In genomic region chr20:6231551-6231950, GRCh38 we compare ENCODE assay signal across 22 cellular contexts.
DNase-seq lines count a peak whose midpoint lies in the region; FAIRE-seq and TF ChIP-seq lines count a peak whose summit lies in the region.
"Had no signal": no experiment of that assay in that cellular context is flagged by ENCODE, and none has a peak within 500 bp of the region (broad histone marks: within the 10 kb centered on the region; RNA-seq: fewer than 3 reads in every experiment).

No MANE protein-coding gene starts in this region.

- H3K36me3 Mint-ChIP-seq in osteocyte (ENCODE audit: unreplicated experiment): no peaks in the 10 kb centered on the region

- TF ChIP-seq POLR2A in spleen (IDR thresholded peaks at IDR 0.05): no peak

- intact Hi-C loops in spleen (cut with DNase I; ENCODE audit: low total_unique reads): no loop called here

- no peaks in the 10 kb centered on the region for H3K36me3 ChIP-seq in bronchial epithelial cell (ENCODE audit: control insufficient read depth, insufficient read depth, low read length)
- H3K36me3 ChIP-seq in spleen: no peaks in the 10 kb centered on the region
- H3K36me3 ChIP-seq: heart left ventricle, WERI-Rb-1 had no signal

- H3K27me3 ChIP-seq in bronchial epithelial cell (ENCODE audit: control insufficient read depth, insufficient read depth, low read length) (no peaks in the 10 kb centered on the region), spleen (replicated peaks in 1 of 7) (no peaks in the 10 kb centered on the region)
- H3K27me3 ChIP-seq: body of pancreas, heart left ventricle had no signal

- no peaks in the 10 kb centered on the region for H3K4me1 ChIP-seq in spleen
- H3K4me1 ChIP-seq: body of pancreas, heart left ventricle had no signal

- no peaks in the 10 kb centered on the region for H3K27me3 Mint-ChIP-seq in osteocyte (ENCODE audit: unreplicated experiment)

- H3K9me3 ChIP-seq in spleen: peaks cover 0 to 3% (median 0%) of the 10 kb centered on the region in 8 donors
- H3K9me3 ChIP-seq: body of pancreas had no signal

- TF ChIP-seq CTCF in bronchial epithelial cell (IDR thresholded peaks at IDR 0.05; ENCODE audit: insufficient read depth, low read length, severe bottlenecking) (no peak), D721Med (IDR thresholded peaks at IDR 0.05; ENCODE audit: insufficient read depth, missing control alignments) (no peak), osteocyte (IDR thresholded peaks at IDR 0.05) (no peak), spleen (IDR thresholded peaks at IDR 0.05 in 8 of 11, conservative IDR thresholded peaks at IDR 0.05 in 3 of 11) (no peak)

- no peak overlapping the region for H3K27ac ChIP-seq in spleen
- H3K27ac ChIP-seq: body of pancreas, heart left ventricle, WERI-Rb-1 had no signal

- H3K4me3 Mint-ChIP-seq in osteocyte (ENCODE audit: unreplicated experiment): no peak overlapping the region
- H3K4me3 Mint-ChIP-seq: HFFc6 had no signal

- peaks cover 4% of the 10 kb centered on the region for H3K9me3 Mint-ChIP-seq in osteocyte (ENCODE audit: unreplicated experiment)

- H3K4me3 ChIP-seq in bronchial epithelial cell (ENCODE audit: low read depth, low read length) (no peak overlapping the region), spleen (no peak overlapping the region)
- H3K4me3 ChIP-seq: body of pancreas, heart left ventricle had no signal

- no peaks in the 10 kb centered on the region for H3K4me1 Mint-ChIP-seq in osteocyte (ENCODE audit: unreplicated experiment)

- WGBS in spleen, 5 donors: 39 to 55% (median 44%) methylated on average over 2 of the region's 2 CpGs

- no peak overlapping the region for H3K27ac Mint-ChIP-seq in osteocyte (ENCODE audit: unreplicated experiment)
- H3K27ac Mint-ChIP-seq: HFFc6 had no signal

- peak; percentile 6 for DNase-seq in EH (ENCODE audit: low read depth)
- peak; percentile 35 for DNase-seq in RKO (ENCODE audit: low spot score)
- peak; percentile 57 for DNase-seq in bronchial epithelial cell (ENCODE audit: low read depth)
- peak; percentile 24 for DNase-seq in non-pigmented ciliary epithelial cell (ENCODE audit: low read depth)
- DNase-seq in D721Med (ENCODE audit: insufficient read length, low spot score): no peak
- DNase-seq in NCI-H2227 (lab: John Stamatoyannopoulos, UW; ENCODE audit: unreplicated experiment): no peak
- no peak for DNase-seq in osteocyte (ENCODE audit: extremely low spot score, unreplicated experiment)
- DNase-seq in spleen: no peak
- DNase-seq: activated CD4-positive, alpha-beta T cell treated with anti-CD3 and anti-CD28 coated beads, Interleukin-2, amount 50 U/mL, for 48 hours; activated naive CD4-positive, alpha-beta T cell treated with Interleukin-2 at 50 U/mL for 16 hours; body of pancreas; COR-L47; dermis blood vessel endothelial cell; heart left ventricle; HFFc6; islet precursor cell; mesendoderm; NCI-H69; OCI-M1; right cardiac atrium; stimulated activated CD4-positive, alpha-beta T cell treated with anti-CD3 and anti-CD28 coated beads, Interleukin-2, amount 100 ng/mL, for 24 hours; WERI-Rb-1 had no signal

- no peak for FAIRE-seq in bronchial epithelial cell (lab: Jason Lieb, UNC)
- no peak for FAIRE-seq in D721Med (lab: Jason Lieb, UNC)

Comparison
In these comparisons a context has a peak if more than half of its experiments do, and no peak if none do; other contexts are left out.
1. DNase-seq: peak in EH (single experiment), RKO (single experiment), bronchial epithelial cell (single experiment) and non-pigmented ciliary epithelial cell (single experiment); none in D721Med (single experiment), NCI-H2227 (single experiment), osteocyte (single experiment) and spleen (single experiment).